ENCODE assay signal across 18 cellular contexts in genomic region chr4:14539246-14539645, GRCh38.
DNase-seq lines count a peak whose midpoint lies in the region; ATAC-seq and TF ChIP-seq lines count a peak whose summit lies in the region.
"Had no signal": no experiment of that assay in that cellular context is flagged by ENCODE, and none has a peak within 500 bp of the region (broad histone marks: within the 10 kb centered on the region; RNA-seq: fewer than 3 reads in every experiment).

No MANE protein-coding gene starts in this region.

- H3K4me2 ChIP-seq in PC-3 (ENCODE audit: low read length): no peak overlapping the region
- H3K4me2 ChIP-seq: BLaER1 treated with 17β-estradiol and CSF1 and Interleukin-3, amounts not matched to agents 10 nM and 100 nM had no signal

- no peak overlapping the region for H3K9ac ChIP-seq in PC-3 (ENCODE audit: low read length)
- H3K9ac ChIP-seq: BLaER1 treated with 17β-estradiol and CSF1 and Interleukin-3, amounts not matched to agents 10 nM and 100 nM; GM23248 had no signal

- POLR2A ChIA-PET in PC-3 (lab: Charles Lee; ENCODE audit: unreplicated experiment): no interaction called here

- intact Hi-C loops in PC-3 (cut with micrococcal nuclease): no loop called here
- intact Hi-C loops in heart right ventricle (cut with DNase I): no loop called here

- no peak overlapping the region for H3K4me3 Mint-ChIP-seq in progenitor cell of endocrine pancreas (ENCODE audit: low read depth)
- H3K4me3 Mint-ChIP-seq: B cell; CD8-positive, alpha-beta T cell had no signal

- H3K4me1 ChIP-seq in PC-3 (ENCODE audit: insufficient read depth, low read length): peaks cover 6% of the 10 kb centered on the region
- no peaks in the 10 kb centered on the region for H3K4me1 ChIP-seq in foreskin keratinocyte
- no peaks in the 10 kb centered on the region for H3K4me1 ChIP-seq in heart right ventricle
- H3K4me1 ChIP-seq: BLaER1 treated with 17β-estradiol and CSF1 and Interleukin-3, amounts not matched to agents 10 nM and 100 nM; HAP-1 had no signal

- 79 to 98% methylated on average over 2 of the region's 2 CpGs for WGBS in heart right ventricle, 2 donors

- H3K9me2 ChIP-seq in PC-3 (replicated peaks; ENCODE audit: low read length): no peaks in the 10 kb centered on the region

- H3K27me3 ChIP-seq in PC-3 (ENCODE audit: low read length) (no peaks in the 10 kb centered on the region), foreskin keratinocyte (peaks cover 4% of the 10 kb centered on the region), heart right ventricle (peaks cover 0 to 3% (median 0%) of the 10 kb centered on the region in 7 donors)
- H3K27me3 ChIP-seq: BLaER1 treated with 17β-estradiol and CSF1 and Interleukin-3, amounts not matched to agents 10 nM and 100 nM had no signal

- H2AFZ ChIP-seq in PC-3 (ENCODE audit: low read length): peak overlapping the region; percentile 45; the same call in 1 of the 2 replicates
- H2AFZ ChIP-seq: GM23248 had no signal

- peak; percentile 13 for DNase-seq in A172 (ENCODE audit: low spot score)
- peak; percentile 13 for DNase-seq in HCEC 1CT
- peak; percentile 48 for DNase-seq in PC-3
- DNase-seq in foreskin keratinocyte: no peak
- no peak for DNase-seq in heart right ventricle
- no peak for DNase-seq in progenitor cell of endocrine pancreas (ENCODE audit: low spot score, unreplicated experiment)
- DNase-seq in NCI-H1105 treated with DMSO at 0.1 percent for 48 hours (lab: John Stamatoyannopoulos, UW): no peak
- DNase-seq in DMS153 treated with DMSO at 0.1 percent for 48 hours (lab: John Stamatoyannopoulos, UW; ENCODE audit: unreplicated experiment): no peak
- DNase-seq: 8988T; Calu3; CD8-positive, alpha-beta T cell; DMS53; DND-41; GDM1; GM23248 had no signal

- no peaks in the 10 kb centered on the region for H3K4me1 Mint-ChIP-seq in progenitor cell of endocrine pancreas (ENCODE audit: low read depth)
- H3K4me1 Mint-ChIP-seq: B cell had no signal

- H3K27ac Mint-ChIP-seq in progenitor cell of endocrine pancreas: no peak overlapping the region
- H3K27ac Mint-ChIP-seq: B cell; CD8-positive, alpha-beta T cell had no signal

- H3K27me3 Mint-ChIP-seq in progenitor cell of endocrine pancreas: no peaks in the 10 kb centered on the region

- no TSS peak for BruUV-seq in PC-3 (replicated peaks; lab: Mats Ljungman, UMichigan)

- CTCF ChIA-PET in PC-3 (lab: Charles Lee): no interaction called here

- peak; percentile 15; the same call in 1 of the 2 replicates for ATAC-seq in PC-3
- ATAC-seq in foreskin keratinocyte: peak; percentile 14
- no peak for ATAC-seq in heart right ventricle
- ATAC-seq: CD8-positive, alpha-beta T cell had no signal

- no peaks in the 10 kb centered on the region for H3K9me3 Mint-ChIP-seq in progenitor cell of endocrine pancreas (ENCODE audit: low read depth)
- H3K9me3 Mint-ChIP-seq: CD8-positive, alpha-beta T cell had no signal

- H3K36me3 ChIP-seq in PC-3 (ENCODE audit: low read depth, low read length): no peaks in the 10 kb centered on the region
- H3K36me3 ChIP-seq in heart right ventricle: no peaks in the 10 kb centered on the region
- H3K36me3 ChIP-seq: BLaER1 treated with 17β-estradiol and CSF1 and Interleukin-3, amounts not matched to agents 10 nM and 100 nM; HAP-1 had no signal

- H3K4me3 ChIP-seq in PC-3 (ENCODE audit: low read length) (no peak overlapping the region), heart right ventricle (no peak overlapping the region)
- H3K4me3 ChIP-seq: BLaER1 treated with 17β-estradiol and CSF1 and Interleukin-3, amounts not matched to agents 10 nM and 100 nM; GM23248; HAP-1 had no signal

- no peaks in the 10 kb centered on the region for H3K9me3 ChIP-seq in PC-3 (ENCODE audit: low read length)
- peaks cover 0 to 13% (median 0%) of the 10 kb centered on the region in 11 donors for H3K9me3 ChIP-seq in heart right ventricle
- H3K9me3 ChIP-seq: HAP-1 had no signal

- no peaks in the 10 kb centered on the region for H4K20me1 ChIP-seq in PC-3 (ENCODE audit: low read length)
- H4K20me1 ChIP-seq: BLaER1 treated with 17β-estradiol and CSF1 and Interleukin-3, amounts not matched to agents 10 nM and 100 nM had no signal

- TF ChIP-seq CTCF in PC-3 (conservative IDR thresholded peaks at IDR 0.05; ENCODE audit: low read depth, low read length): no peak
- TF ChIP-seq CTCF in foreskin keratinocyte (conservative IDR thresholded peaks at IDR 0.05): no peak
- TF ChIP-seq CTCF in heart right ventricle (IDR thresholded peaks at IDR 0.05): no peak
- TF ChIP-seq CTCF in progenitor cell of endocrine pancreas (IDR thresholded peaks at IDR 0.05; ENCODE audit: unreplicated experiment): no peak

- H3F3A ChIP-seq in PC-3 (ENCODE audit: low read length, unreplicated experiment): no peaks in the 10 kb centered on the region

- H3K27ac ChIP-seq in PC-3 (ENCODE audit: low read length) (no peak overlapping the region), foreskin keratinocyte (no peak overlapping the region), heart right ventricle (no peak overlapping the region)
- H3K27ac ChIP-seq: BLaER1 treated with 17β-estradiol and CSF1 and Interleukin-3, amounts not matched to agents 10 nM and 100 nM; GM23248 had no signal

- H3K79me2 ChIP-seq in PC-3 (ENCODE audit: low read length): no peaks in the 10 kb centered on the region

- no peaks in the 10 kb centered on the region for H3K36me3 Mint-ChIP-seq in progenitor cell of endocrine pancreas (ENCODE audit: insufficient read depth)
- H3K36me3 Mint-ChIP-seq: CD8-positive, alpha-beta T cell had no signal

Comparison
In these comparisons a context has a peak if more than half of its experiments do, and no peak if none do; other contexts are left out.
1. DNase-seq: peak in A172 (single experiment), HCEC 1CT (single experiment) and PC-3 (single experiment); none in foreskin keratinocyte (0 of 2), heart right ventricle (0 of 2), progenitor cell of endocrine pancreas (single experiment), NCI-H1105 treated with DMSO at 0.1 percent for 48 hours (single experiment) and DMS153 treated with DMSO at 0.1 percent for 48 hours (single experiment).
2. ATAC-seq: peak in PC-3 (single experiment) and foreskin keratinocyte (single experiment); none in heart right ventricle (0 of 8).